ENCODE assay signal across 9 cellular contexts in genomic region chr11:58905141-58905715, GRCh38. TPM values are rescaled to one million over a fixed set of nuclear protein-coding genes. Genes with fewer than 3 reads are reported as not detected.
DNase-seq lines count a peak whose midpoint lies in the region; ATAC-seq, FAIRE-seq and TF ChIP-seq lines count a peak whose summit lies in the region.
"Had no signal": no experiment of that assay in that cellular context is flagged by ENCODE, and none has a peak within 500 bp of the region (broad histone marks: within the 10 kb centered on the region; RNA-seq: fewer than 3 reads in every experiment).

No MANE protein-coding gene starts in this region.

- FAIRE-seq in bronchial epithelial cell (lab: Jason Lieb, UNC): no peak

- ATAC-seq in HG03439 (IDR thresholded peaks at IDR 0.05; ENCODE audit: unreplicated experiment) (no peak), GM21360 (IDR thresholded peaks at IDR 0.05; ENCODE audit: unreplicated experiment) (no peak)

- no peak overlapping the region for H3K27ac ChIP-seq in urinary bladder (ENCODE audit: low read depth)

- no peaks in the 10 kb centered on the region for H3K36me3 ChIP-seq in bronchial epithelial cell (ENCODE audit: control insufficient read depth, insufficient read depth, low read length)
- no peaks in the 10 kb centered on the region for H3K36me3 ChIP-seq in kidney epithelial cell (ENCODE audit: control insufficient read depth, insufficient read depth, low read length)
- H3K36me3 ChIP-seq in urinary bladder (ENCODE audit: insufficient read depth): no peaks in the 10 kb centered on the region

- H3K4me3 ChIP-seq in bronchial epithelial cell (ENCODE audit: low read depth, low read length): peak overlapping the region; percentile 20
- H3K4me3 ChIP-seq in kidney epithelial cell (ENCODE audit: low read depth, low read length): peak overlapping the region; percentile 49
- H3K4me3 ChIP-seq in urinary bladder (ENCODE audit: low read depth, low read length): peak overlapping the region; percentile 8

- H3K27me3 ChIP-seq in bronchial epithelial cell (ENCODE audit: control insufficient read depth, insufficient read depth, low read length) (peaks cover 2% of the 10 kb centered on the region), kidney epithelial cell (ENCODE audit: control insufficient read depth, insufficient read depth, low read length) (no peaks in the 10 kb centered on the region)

- peak; percentile 59 for DNase-seq in NCI-H146 (lab: John Stamatoyannopoulos, UW)
- DNase-seq in NCI-H146 treated with DMSO at 0.1 percent for 48 hours (lab: John Stamatoyannopoulos, UW; ENCODE audit: unreplicated experiment): no peak
- DNase-seq in bronchial epithelial cell (ENCODE audit: low read depth): peak; percentile 23
- no peak for DNase-seq in kidney epithelial cell (ENCODE audit: low read depth)
- no peak for DNase-seq in NOMO-1 treated with dmso at 0.1 percent for 144 hours (lab: John Stamatoyannopoulos, UW; ENCODE audit: unreplicated experiment)

- H3K4me1 ChIP-seq in urinary bladder (ENCODE audit: insufficient read depth): no peaks in the 10 kb centered on the region

- 2% methylated on average over 38 of the region's 38 CpGs for WGBS in urinary bladder

- TF ChIP-seq CTCF in bronchial epithelial cell (IDR thresholded peaks at IDR 0.05; ENCODE audit: insufficient read depth, low read length, severe bottlenecking) (no peak), kidney epithelial cell (IDR thresholded peaks at IDR 0.05; ENCODE audit: insufficient read depth, low read length, poor library complexity, severe bottlenecking) (peak; percentile 11)

RNA-seq across cellular contexts. Expression of gene GLYATL1, which starts 34.1 kb away (rescaled TPM):
- total RNA-seq in bronchial epithelial cell: not detected in 2 replicates
- total RNA-seq in kidney epithelial cell: 0.84 and 2.1 TPM in 2 replicates
- total RNA-seq in urinary bladder: 0.79 TPM
- polyA plus RNA-seq in urinary bladder: 0.41 TPM
- polyA plus RNA-seq: IgD-negative memory B cell had no signal

Comparison
In these comparisons a context has a peak if more than half of its experiments do, and no peak if none do; other contexts are left out.
1. DNase-seq: peak in NCI-H146 (single experiment) and bronchial epithelial cell (single experiment); none in NCI-H146 treated with DMSO at 0.1 percent for 48 hours (single experiment), kidney epithelial cell (single experiment) and NOMO-1 treated with dmso at 0.1 percent for 144 hours (single experiment).
2. Peak in every context shown above with its lines, with median percentiles within 50 percentile points of each other: H3K4me3 ChIP-seq.